ENCODE assay signal across 9 cellular contexts in the genomic region with DNA sequence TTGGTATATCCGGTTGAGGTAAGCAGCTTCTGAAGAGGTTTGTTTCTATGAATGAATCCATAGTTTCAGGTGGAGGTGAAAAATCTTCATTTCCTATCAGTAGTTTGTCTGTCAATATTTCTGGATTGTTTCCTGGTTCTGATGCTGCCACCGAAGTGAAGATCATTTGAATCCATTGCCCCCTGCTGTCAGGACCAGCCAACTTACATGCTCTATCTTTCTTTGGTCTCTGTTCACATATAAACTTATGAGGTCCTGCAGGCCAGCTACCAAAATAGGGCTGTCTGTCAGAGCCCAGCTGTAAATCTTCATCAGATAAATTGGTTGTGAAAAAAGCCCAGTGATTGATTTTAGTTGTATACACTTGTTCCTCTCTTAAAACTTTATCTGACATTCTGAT. TPM values are rescaled to one million over a fixed set of nuclear protein-coding genes. Genes with fewer than 3 reads are reported as not detected.
A peak's percentile ranks its signal among the peaks of the same experiment; 100 is the strongest.
DNase-seq lines count a peak whose midpoint lies in the region; ATAC-seq and TF ChIP-seq lines count a peak whose summit lies in the region.
"Had no signal": no experiment of that assay in that cellular context is flagged by ENCODE, and none has a peak within 500 bp of the region (broad histone marks: within the 10 kb centered on the region; RNA-seq: fewer than 3 reads in every experiment).

No MANE protein-coding gene starts in this region.

- no peaks in the 10 kb centered on the region for H3K79me2 ChIP-seq in MM.1S (ENCODE audit: low read length)

- H3K4me3 Mint-ChIP-seq in activated naive CD4-positive, alpha-beta T cell treated with anti-CD3 and anti-CD28 coated beads, Interleukin-2, amount 50 U/mL, for 24 hours = no peak overlapping the region
- H3K4me3 Mint-ChIP-seq: nephron had no signal

- no peak overlapping the region for H3K4me3 ChIP-seq in MM.1S (ENCODE audit: low read length)
- H3K4me3 ChIP-seq in lower lobe of right lung = no peak overlapping the region

- peak overlapping the region; percentile 2 for H3K27ac Mint-ChIP-seq in activated naive CD4-positive, alpha-beta T cell treated with anti-CD3 and anti-CD28 coated beads, Interleukin-2, amount 50 U/mL, for 24 hours
- H3K27ac Mint-ChIP-seq: nephron had no signal

- peaks cover 11% of the 10 kb centered on the region; the same call in 1 of the 2 replicates for H3K4me1 ChIP-seq in MM.1S (ENCODE audit: low read length)
- peaks cover 10% of the 10 kb centered on the region for H3K4me1 ChIP-seq in lower lobe of right lung

- H4K20me1 ChIP-seq in MM.1S (ENCODE audit: insufficient read depth, low read length) = no peaks in the 10 kb centered on the region

- peak overlapping the region; percentile 68; the same call in 1 of the 2 replicates for H3K4me2 ChIP-seq in MM.1S (ENCODE audit: low read depth, low read length)

- H3K9me3 ChIP-seq in MM.1S (replicated peaks; ENCODE audit: insufficient read depth, low read length) (no peaks in the 10 kb centered on the region), lower lobe of right lung (no peaks in the 10 kb centered on the region)

- H3K9me3 Mint-ChIP-seq in activated naive CD4-positive, alpha-beta T cell treated with anti-CD3 and anti-CD28 coated beads, Interleukin-2, amount 50 U/mL, for 24 hours = no peaks in the 10 kb centered on the region
- H3K9me3 Mint-ChIP-seq: nephron had no signal

- H3K36me3 Mint-ChIP-seq in activated naive CD4-positive, alpha-beta T cell treated with anti-CD3 and anti-CD28 coated beads, Interleukin-2, amount 50 U/mL, for 24 hours = peaks cover 8% of the 10 kb centered on the region

- H3K9ac ChIP-seq in MM.1S (ENCODE audit: low read length) = no peak overlapping the region; the same call in 1 of the 2 replicates

- H3K36me3 ChIP-seq in MM.1S (replicated peaks; ENCODE audit: insufficient read depth, low read length) (no peaks in the 10 kb centered on the region), lower lobe of right lung (peaks cover 2% of the 10 kb centered on the region)

- H3K27me3 Mint-ChIP-seq in activated naive CD4-positive, alpha-beta T cell treated with anti-CD3 and anti-CD28 coated beads, Interleukin-2, amount 50 U/mL, for 24 hours = no peaks in the 10 kb centered on the region

- H3K27me3 ChIP-seq in MM.1S (replicated peaks; ENCODE audit: insufficient read depth, low read length) (no peaks in the 10 kb centered on the region), lower lobe of right lung (ENCODE audit: low read depth) (no peaks in the 10 kb centered on the region)

- H3F3A ChIP-seq in MM.1S (ENCODE audit: insufficient read depth, low read length) = no peaks in the 10 kb centered on the region

- ATAC-seq in GM21423 (IDR thresholded peaks at IDR 0.05; ENCODE audit: unreplicated experiment) (peak; percentile 79), lower lobe of right lung (peak; percentile 50 to 65), HG03457 (IDR thresholded peaks at IDR 0.05; ENCODE audit: unreplicated experiment) (no peak)

- H2AFZ ChIP-seq in MM.1S (ENCODE audit: low read length) = peak overlapping the region; percentile 45; the same call in 1 of the 2 replicates

- peak; percentile 25 to 68 for DNase-seq in NCI-H526 (lab: John Stamatoyannopoulos, UW)
- no peak for DNase-seq in NCI-H526 treated with DMSO at 0.1 percent for 48 hours (lab: John Stamatoyannopoulos, UW)
- peak; percentile 59 for DNase-seq in MM.1S
- no peak for DNase-seq in lower lobe of right lung
- no peak for DNase-seq in middle frontal gyrus (ENCODE audit: extremely low spot score, low spot score)

- H3K27ac ChIP-seq in MM.1S (ENCODE audit: low read length) = peak overlapping the region; percentile 46; the same call in 1 of the 2 replicates
- H3K27ac ChIP-seq in lower lobe of right lung = no peak overlapping the region

- H3K4me1 Mint-ChIP-seq in activated naive CD4-positive, alpha-beta T cell treated with anti-CD3 and anti-CD28 coated beads, Interleukin-2, amount 50 U/mL, for 24 hours = peaks cover 7% of the 10 kb centered on the region
- H3K4me1 Mint-ChIP-seq: nephron had no signal

- TF ChIP-seq CTCF in MM.1S (IDR thresholded peaks at IDR 0.05; ENCODE audit: low read length) (peak; percentile 49), lower lobe of right lung (IDR thresholded peaks at IDR 0.05) (peak; percentile 39)

- intact Hi-C loops in lower lobe of right lung (cut with DNase I) = no loop called here

- no peaks in the 10 kb centered on the region for H3K9me2 ChIP-seq in MM.1S (replicated peaks; ENCODE audit: insufficient read depth, low read length)

RNA-seq across cellular contexts. Expression of gene N4BP2L1, which starts 15.2 kb away (rescaled TPM):
- 30.2 TPM for total RNA-seq in lower lobe of right lung

Comparison
In these comparisons a context has a peak if more than half of its experiments do, and no peak if none do; other contexts are left out.
1. DNase-seq: peak in NCI-H526 (2 of 2) and MM.1S (single experiment); none in NCI-H526 treated with DMSO at 0.1 percent for 48 hours (single experiment), lower lobe of right lung (single experiment) and middle frontal gyrus (single experiment).